Comparison of ENCODE assay signal across 35 cellular contexts in genomic region chr2:157835425-157835824, GRCh38.
"Had no signal": no experiment of that assay in that cellular context is flagged by ENCODE, and none has a peak within 500 bp of the region (broad histone marks: within the 10 kb centered on the region; RNA-seq: fewer than 3 reads in every experiment).

No MANE protein-coding gene starts in this region.

- H3K27ac ChIP-seq: brain microvascular endothelial cell, coronary artery, dorsolateral prefrontal cortex, heart left ventricle, WERI-Rb-1 had no signal

- H3K36me3 ChIP-seq: adrenal gland, brain microvascular endothelial cell, heart left ventricle, WERI-Rb-1 had no signal

- DNase-seq: activated B cell treated with CpG ODN at 0.5 μM for 24 hours; activated CD4-positive, alpha-beta T cell treated with anti-CD3 and anti-CD28 coated beads for 48 hours; activated CD4-positive, alpha-beta T cell treated with anti-CD3 and anti-CD28 coated beads, Interleukin-2, amount 50 U/mL, for 1 hour; activated CD4-positive, alpha-beta T cell treated with anti-CD3 and anti-CD28 coated beads, Interleukin-2, amount 50 U/mL, for 48 hours; activated CD8-positive, alpha-beta memory T cell treated with anti-CD3 and anti-CD28 coated beads for 24 hours; activated CD8-positive, alpha-beta T cell treated with anti-CD3 and anti-CD28 coated beads for 36 hours; activated effector memory CD4-positive, alpha-beta T cell treated with anti-CD3 and anti-CD28 coated beads, Interleukin-2, amount 50 U/mL, for 16 hours; activated naive CD4-positive, alpha-beta T cell treated with anti-CD3 and anti-CD28 coated beads for 36 hours; activated naive CD8-positive, alpha-beta T cell treated with anti-CD3 and anti-CD28 coated beads for 36 hours; activated naive CD8-positive, alpha-beta T cell treated with anti-CD3 and anti-CD28 coated beads, Interleukin-2, amount 50 U/mL, for 24 hours; activated T-cell treated with anti-CD3 and anti-CD28 coated beads, Interleukin-2, amount 50 U/mL, for 1 hour; adrenal gland; amygdala; aorta; brain microvascular endothelial cell; dorsolateral prefrontal cortex; effector memory CD4-positive, alpha-beta T cell; endodermal cell; foreskin fibroblast; heart left ventricle; hypothalamus; T-helper 17 cell; T1000; WERI-Rb-1 had no signal

- H3K27ac Mint-ChIP-seq: activated B cell treated with CpG ODN at 0.5 μM for 24 hours; activated CD8-positive, alpha-beta T cell treated with anti-CD3 and anti-CD28 coated beads for 36 hours; activated naive CD4-positive, alpha-beta T cell treated with anti-CD3 and anti-CD28 coated beads for 36 hours; activated naive CD4-positive, alpha-beta T cell treated with anti-CD3 and anti-CD28 coated beads, Interleukin-2, amount 50 U/mL, for 24 hours; activated naive CD8-positive, alpha-beta T cell treated with anti-CD3 and anti-CD28 coated beads for 36 hours; activated naive CD8-positive, alpha-beta T cell treated with anti-CD3 and anti-CD28 coated beads, Interleukin-2, amount 50 U/mL, for 24 hours; activated T-helper 1 cell treated with anti-CD3 and anti-CD28 coated beads, Interleukin-12 subunit alpha, Interleukin-12 subunit beta, Interleukin-2, Interleukin-4 antibody, amounts not matched to agents 30 ng/mL and 10 ng/mL and 1 ng/mL, durations not matched to agents 14 hours and 24 hours and 36 hours; activated T-helper 2 cell treated with anti-CD3 and anti-CD28 coated beads, Interferon-gamma antibody, Interleukin-2, Interleukin-4, amounts not matched to agents 10 μg/mL and 5 μg/mL and 100 μg/mL, durations not matched to agents 14 hours and 24 hours and 36 hours; dendritic cell treated with granulocyte-macrophage colony-stimulating factor and Interleukin-4, amounts not matched to agents 40 ng/mL and 50 ng/mL, for 4 days; endodermal cell; T-helper 17 cell; T-helper 2 cell treated with Interferon-gamma antibody and Interleukin-4, amounts not matched to agents 5 μg/mL and 100 μg/mL, for 36 hours had no signal

- ATAC-seq: activated CD4-positive, CD25-positive, alpha-beta regulatory T cell treated with anti-CD3 and anti-CD28 coated beads, Interleukin-2, amount 50 U/mL, for 24 hours; activated CD8-positive, alpha-beta T cell treated with anti-CD3 and anti-CD28 coated beads for 36 hours; activated naive CD8-positive, alpha-beta T cell treated with anti-CD3 and anti-CD28 coated beads, Interleukin-2, amount 50 U/mL, for 24 hours; esophagus mucosa; heart left ventricle; T-helper 17 cell had no signal

- H3K9me3 Mint-ChIP-seq: activated B cell treated with CpG ODN at 0.5 μM for 24 hours; activated CD8-positive, alpha-beta T cell treated with anti-CD3 and anti-CD28 coated beads for 36 hours; activated naive CD4-positive, alpha-beta T cell treated with anti-CD3 and anti-CD28 coated beads for 36 hours; activated naive CD4-positive, alpha-beta T cell treated with anti-CD3 and anti-CD28 coated beads, Interleukin-2, amount 50 U/mL, for 24 hours; activated naive CD8-positive, alpha-beta T cell treated with anti-CD3 and anti-CD28 coated beads for 36 hours; activated naive CD8-positive, alpha-beta T cell treated with anti-CD3 and anti-CD28 coated beads, Interleukin-2, amount 50 U/mL, for 24 hours; activated T-helper 1 cell treated with anti-CD3 and anti-CD28 coated beads, Interleukin-12 subunit alpha, Interleukin-12 subunit beta, Interleukin-2, Interleukin-4 antibody, amounts not matched to agents 30 ng/mL and 10 ng/mL and 1 ng/mL, durations not matched to agents 14 hours and 24 hours and 36 hours; activated T-helper 2 cell treated with anti-CD3 and anti-CD28 coated beads, Interferon-gamma antibody, Interleukin-2, Interleukin-4, amounts not matched to agents 10 μg/mL and 5 μg/mL and 100 μg/mL, durations not matched to agents 14 hours and 24 hours and 36 hours; central memory CD8-positive, alpha-beta T cell; dendritic cell treated with granulocyte-macrophage colony-stimulating factor and Interleukin-4, amounts not matched to agents 40 ng/mL and 50 ng/mL, for 4 days; endodermal cell; T-helper 2 cell treated with Interferon-gamma antibody and Interleukin-4, amounts not matched to agents 5 μg/mL and 100 μg/mL, for 36 hours had no signal

- H3K4me3 ChIP-seq: adrenal gland, coronary artery, dorsolateral prefrontal cortex, heart left ventricle had no signal

- H3K27me3 ChIP-seq: adrenal gland, brain microvascular endothelial cell, dorsolateral prefrontal cortex, heart left ventricle had no signal

- H3K9me3 ChIP-seq: adrenal gland, heart left ventricle had no signal

- H3K27me3 Mint-ChIP-seq: activated B cell treated with CpG ODN at 0.5 μM for 24 hours; activated CD8-positive, alpha-beta T cell treated with anti-CD3 and anti-CD28 coated beads for 36 hours; activated naive CD4-positive, alpha-beta T cell treated with anti-CD3 and anti-CD28 coated beads, Interleukin-2, amount 50 U/mL, for 24 hours; activated naive CD8-positive, alpha-beta T cell treated with anti-CD3 and anti-CD28 coated beads for 36 hours; activated naive CD8-positive, alpha-beta T cell treated with anti-CD3 and anti-CD28 coated beads, Interleukin-2, amount 50 U/mL, for 24 hours; central memory CD8-positive, alpha-beta T cell; dendritic cell treated with granulocyte-macrophage colony-stimulating factor and Interleukin-4, amounts not matched to agents 40 ng/mL and 50 ng/mL, for 4 days; T-helper 17 cell had no signal

- FAIRE-seq: bronchial epithelial cell, frontal cortex had no signal

- H3K4me3 Mint-ChIP-seq: activated B cell treated with CpG ODN at 0.5 μM for 24 hours; activated CD8-positive, alpha-beta T cell treated with anti-CD3 and anti-CD28 coated beads for 36 hours; activated naive CD4-positive, alpha-beta T cell treated with anti-CD3 and anti-CD28 coated beads for 36 hours; activated naive CD4-positive, alpha-beta T cell treated with anti-CD3 and anti-CD28 coated beads, Interleukin-2, amount 50 U/mL, for 24 hours; activated naive CD8-positive, alpha-beta T cell treated with anti-CD3 and anti-CD28 coated beads for 36 hours; activated naive CD8-positive, alpha-beta T cell treated with anti-CD3 and anti-CD28 coated beads, Interleukin-2, amount 50 U/mL, for 24 hours; activated T-helper 1 cell treated with anti-CD3 and anti-CD28 coated beads, Interleukin-12 subunit alpha, Interleukin-12 subunit beta, Interleukin-2, Interleukin-4 antibody, amounts not matched to agents 30 ng/mL and 10 ng/mL and 1 ng/mL, durations not matched to agents 14 hours and 24 hours and 36 hours; central memory CD8-positive, alpha-beta T cell; dendritic cell treated with granulocyte-macrophage colony-stimulating factor and Interleukin-4, amounts not matched to agents 40 ng/mL and 50 ng/mL, for 4 days; endodermal cell; T-helper 17 cell; T-helper 2 cell treated with Interferon-gamma antibody and Interleukin-4, amounts not matched to agents 5 μg/mL and 100 μg/mL, for 36 hours had no signal
